11 cellular contexts compared by ENCODE assay signal in the genomic region with DNA sequence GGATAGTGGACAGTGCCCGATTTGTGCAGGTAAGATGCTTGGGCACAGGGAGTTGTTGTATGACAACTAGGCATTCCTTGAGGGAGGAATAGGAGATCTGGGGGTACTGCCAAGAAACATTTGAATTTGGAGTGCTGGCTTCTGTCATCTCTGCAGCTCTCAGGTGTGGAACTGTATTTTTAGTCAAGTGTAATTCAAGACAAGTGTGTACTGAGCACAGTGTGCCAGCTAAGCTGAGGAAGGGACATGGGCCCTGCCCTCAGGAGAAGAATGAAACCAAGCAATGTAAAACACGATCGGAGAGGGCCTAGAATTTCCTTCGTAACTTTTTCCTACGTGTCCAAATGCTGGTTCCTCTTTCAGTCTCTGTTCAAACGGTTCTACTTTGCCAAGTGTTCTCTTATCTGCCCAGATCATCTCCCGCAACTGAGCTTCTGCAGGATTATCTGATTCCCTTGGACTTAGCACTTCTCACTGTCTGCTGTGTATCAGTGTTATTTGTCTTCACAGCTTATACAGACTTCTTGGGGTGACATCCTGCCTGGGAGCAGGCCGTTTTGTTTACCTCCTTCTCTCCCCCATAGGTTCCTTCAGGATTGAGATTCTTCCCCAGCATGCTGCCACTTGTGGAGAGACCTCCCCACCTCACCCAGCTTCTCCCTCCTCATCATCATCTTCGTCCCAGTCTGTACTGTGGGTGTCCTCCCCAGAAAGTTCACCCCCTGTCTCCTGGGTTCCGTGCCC. TPM values are rescaled to one million over a fixed set of nuclear protein-coding genes. Genes with fewer than 3 reads are reported as not detected.
DNase-seq lines count a peak whose midpoint lies in the region; ATAC-seq lines count a peak whose summit lies in the region.
"Had no signal": no experiment of that assay in that cellular context is flagged by ENCODE, and none has a peak within 500 bp of the region (broad histone marks: within the 10 kb centered on the region; RNA-seq: fewer than 3 reads in every experiment).

No MANE protein-coding gene starts in this region.

- no peaks in the 10 kb centered on the region for H3K9me3 ChIP-seq in Karpas-422 (ENCODE audit: low read length)
- H3K9me3 ChIP-seq: testis had no signal

- no peaks in the 10 kb centered on the region for H3K27me3 ChIP-seq in Karpas-422 (ENCODE audit: low read length)
- H3K27me3 ChIP-seq: testis had no signal

- H4K20me1 ChIP-seq in Karpas-422 (ENCODE audit: insufficient read depth, low read depth, low read length), result no peaks in the 10 kb centered on the region

- H3K27ac ChIP-seq in Karpas-422 (ENCODE audit: low read length), result no peak overlapping the region
- H3K27ac ChIP-seq: testis had no signal

- peak; percentile 33 for DNase-seq in Karpas-422
- peak; percentile 24 for DNase-seq in amniotic epithelial cell (ENCODE audit: low read depth)
- DNase-seq in pons (ENCODE audit: low spot score), result peak; percentile 44
- DNase-seq in NCI-H748 treated with DMSO at 0.1 percent for 48 hours (lab: John Stamatoyannopoulos, UW), result no peak
- no peak for DNase-seq in activated T-cell treated with anti-CD3 and anti-CD28 coated beads for 4 hours
- DNase-seq: NCI-H146, SHP77 treated with DMSO at 0.1 percent for 48 hours, testis had no signal

- no peaks in the 10 kb centered on the region for H3K9me2 ChIP-seq in Karpas-422 (replicated peaks; ENCODE audit: insufficient read depth, low read length)

- H3K4me3 ChIP-seq in Karpas-422 (ENCODE audit: low read length), result no peak overlapping the region
- H3K4me3 ChIP-seq: testis had no signal

- ATAC-seq in GM19043 (IDR thresholded peaks at IDR 0.05; ENCODE audit: low read depth, unreplicated experiment) (peak; percentile 17), HG03469 (IDR thresholded peaks at IDR 0.05; ENCODE audit: unreplicated experiment) (no peak)

- no peak overlapping the region for H3K4me2 ChIP-seq in Karpas-422 (ENCODE audit: low read depth, low read length, poor library complexity, severe bottlenecking)

- no peak overlapping the region for H2AFZ ChIP-seq in Karpas-422 (ENCODE audit: low read length)

- no peaks in the 10 kb centered on the region for H3K36me3 ChIP-seq in Karpas-422 (ENCODE audit: insufficient read depth, low read length)

- H3K9ac ChIP-seq in Karpas-422 (ENCODE audit: low read length), result no peak overlapping the region

- H3K4me1 ChIP-seq in Karpas-422 (ENCODE audit: low read length), result no peaks in the 10 kb centered on the region
- H3K4me1 ChIP-seq: testis had no signal

- no peaks in the 10 kb centered on the region for H3K79me2 ChIP-seq in Karpas-422 (ENCODE audit: low read length)

RNA-seq across cellular contexts. Expression of gene ART5, which starts 27.6 kb away (rescaled TPM):
- not detected in 2 replicates for total RNA-seq in Karpas-422 (2014; rRNA removed; shearing (Covaris generic); ENCODE audit: low replicate concordance)
- total RNA-seq: dermis microvascular lymphatic vessel endothelial cell had no signal

RNA-seq across cellular contexts. Expression of gene ART1, which starts 30.8 kb away (rescaled TPM):
- total RNA-seq in Karpas-422 (2014; rRNA removed; shearing (Covaris generic); ENCODE audit: low replicate concordance), result not detected in 2 replicates
- total RNA-seq: dermis microvascular lymphatic vessel endothelial cell had no signal

RNA-seq across cellular contexts. Expression of gene CHRNA10, which starts 57.0 kb away (rescaled TPM):
- 1.7 and 6.0 TPM in 2 replicates for total RNA-seq in Karpas-422 (2014; rRNA removed; shearing (Covaris generic); ENCODE audit: low replicate concordance)

Comparison
In these comparisons a context has a peak if more than half of its experiments do, and no peak if none do; other contexts are left out.
1. DNase-seq: peak in Karpas-422 (single experiment), amniotic epithelial cell (single experiment) and pons (single experiment); none in NCI-H748 treated with DMSO at 0.1 percent for 48 hours (single experiment) and activated T-cell treated with anti-CD3 and anti-CD28 coated beads for 4 hours (single experiment).